In the genomic region with DNA sequence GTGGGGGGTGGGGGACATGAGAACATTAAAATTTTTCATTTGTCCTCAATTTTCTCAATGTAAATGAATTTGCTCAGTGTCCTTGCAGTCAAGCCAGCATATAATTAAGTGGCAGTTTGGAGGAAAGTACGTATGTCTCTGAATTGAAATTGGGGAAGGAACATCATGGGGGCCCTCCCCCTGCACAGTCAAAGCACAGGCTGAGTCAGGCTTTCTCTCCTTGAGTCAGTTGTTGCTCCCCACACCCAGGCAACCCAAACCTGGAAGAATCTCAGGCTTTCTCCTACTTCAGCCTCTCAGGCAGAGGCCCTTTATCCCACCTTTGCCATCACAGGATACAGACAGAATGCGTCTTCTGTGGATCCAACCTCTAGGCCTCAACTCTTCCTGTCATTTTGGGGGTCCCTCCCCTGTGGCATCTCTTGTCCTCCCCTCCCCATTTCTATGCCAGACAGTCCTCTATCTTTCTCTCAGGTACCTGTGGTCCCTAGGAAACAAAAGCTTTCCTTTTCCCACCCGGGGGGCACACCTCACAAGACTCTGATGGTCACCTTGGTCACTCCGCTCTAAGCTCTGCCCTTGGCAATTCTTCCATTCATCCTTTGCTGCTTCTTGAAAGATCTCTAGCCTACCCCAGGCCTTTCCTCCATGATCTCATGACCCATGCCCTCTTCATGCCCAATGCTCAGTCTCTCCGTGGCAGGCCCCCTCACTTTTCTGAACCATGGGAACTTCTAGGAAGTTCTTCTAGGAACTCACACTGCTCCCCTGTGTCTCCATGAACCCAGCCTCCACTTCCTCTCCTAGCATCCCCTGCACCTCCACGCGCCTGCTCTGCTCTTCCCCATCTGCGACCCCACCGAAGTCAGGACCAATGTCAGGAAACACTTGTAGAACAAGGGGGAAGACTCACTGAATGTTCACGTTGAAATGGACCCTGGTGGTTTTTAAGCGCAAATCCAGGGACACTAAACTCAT, we compare ENCODE assay signal across 9 cellular contexts. TPM values are rescaled to one million over a fixed set of nuclear protein-coding genes. Genes with fewer than 3 reads are reported as not detected.
DNase-seq lines count a peak whose midpoint lies in the region; ATAC-seq and TF ChIP-seq lines count a peak whose summit lies in the region.
"Had no signal": no experiment of that assay in that cellular context is flagged by ENCODE, and none has a peak within 500 bp of the region (broad histone marks: within the 10 kb centered on the region; RNA-seq: fewer than 3 reads in every experiment).

No MANE protein-coding gene starts in this region.

- no peaks in the 10 kb centered on the region for H3K27me3 ChIP-seq in CD4-positive, CD25-positive, alpha-beta regulatory T cell (ENCODE audit: control insufficient read depth, insufficient read depth, low read length)
- no peaks in the 10 kb centered on the region for H3K27me3 ChIP-seq in H7 (ENCODE audit: control insufficient read depth, insufficient read depth, low read length)
- no peaks in the 10 kb centered on the region for H3K27me3 ChIP-seq in colonic mucosa

- no peak for TF ChIP-seq CTCF in colonic mucosa (IDR thresholded peaks at IDR 0.05)

- no peak overlapping the region for H3K4me3 Mint-ChIP-seq in CD4-positive, CD25-positive, alpha-beta regulatory T cell
- H3K4me3 Mint-ChIP-seq: T-helper 1 cell treated with Interleukin-12 subunit alpha and Interleukin-12 subunit beta and Interleukin-4 antibody, amounts not matched to agents 30 μg/mL and 1 μg/mL, for 36 hours had no signal

- H3K9me3 Mint-ChIP-seq in CD4-positive, CD25-positive, alpha-beta regulatory T cell = no peaks in the 10 kb centered on the region
- H3K9me3 Mint-ChIP-seq: T-helper 1 cell treated with Interleukin-12 subunit alpha and Interleukin-12 subunit beta and Interleukin-4 antibody, amounts not matched to agents 30 μg/mL and 1 μg/mL, for 36 hours had no signal

- no peak for ATAC-seq in CD4-positive, CD25-positive, alpha-beta regulatory T cell (ENCODE audit: low read depth in 2 of 2)
- ATAC-seq in GM19455 (IDR thresholded peaks at IDR 0.05; ENCODE audit: unreplicated experiment) (peak; percentile 61), HG03565 (IDR thresholded peaks at IDR 0.05; ENCODE audit: unreplicated experiment) (peak; percentile 77), esophagus mucosa (peak; percentile 53)

- H3K36me3 ChIP-seq in CD4-positive, CD25-positive, alpha-beta regulatory T cell (ENCODE audit: control insufficient read depth, insufficient read depth, low read length) = peaks cover 2% of the 10 kb centered on the region
- H3K36me3 ChIP-seq in H7 (replicated peaks; ENCODE audit: control insufficient read depth, insufficient read depth, low read length) = no peaks in the 10 kb centered on the region; the same call in 1 of the 2 replicates
- no peaks in the 10 kb centered on the region for H3K36me3 ChIP-seq in colonic mucosa

- H3K36me3 Mint-ChIP-seq in CD4-positive, CD25-positive, alpha-beta regulatory T cell = peaks cover 22% of the 10 kb centered on the region

- H3K4me1 ChIP-seq in CD4-positive, CD25-positive, alpha-beta regulatory T cell (ENCODE audit: control insufficient read depth, insufficient read depth, low read length, poor library complexity, severe bottlenecking) = no peaks in the 10 kb centered on the region
- no peaks in the 10 kb centered on the region for H3K4me1 ChIP-seq in colonic mucosa

- no peak overlapping the region for H3K9ac ChIP-seq in colonic mucosa (ENCODE audit: low read depth in 2 of 2, low read length in 2 of 2)

- DNase-seq in CD4-positive, CD25-positive, alpha-beta regulatory T cell = no peak
- no peak for DNase-seq in H7
- DNase-seq in activated CD8-positive, alpha-beta memory T cell treated with anti-CD3 and anti-CD28 coated beads for 24 hours = no peak
- no peak for DNase-seq in colonic mucosa
- no peak for DNase-seq in effector CD4-positive, alpha-beta T cell

- peaks cover 7 to 26% (median 15%) of the 10 kb centered on the region in 4 donors for H3K4me1 Mint-ChIP-seq in CD4-positive, CD25-positive, alpha-beta regulatory T cell

- H3K4me3 ChIP-seq in CD4-positive, CD25-positive, alpha-beta regulatory T cell (ENCODE audit: low read depth, low read length) = no peak overlapping the region
- H3K4me3 ChIP-seq in H7 (ENCODE audit: insufficient read depth, low read depth, low read length) (no peak overlapping the region), colonic mucosa (no peak overlapping the region)

- no peaks in the 10 kb centered on the region for H3K27me3 Mint-ChIP-seq in CD4-positive, CD25-positive, alpha-beta regulatory T cell

- H3K27ac Mint-ChIP-seq in CD4-positive, CD25-positive, alpha-beta regulatory T cell = peak overlapping the region; percentile 37 to 59 (median 39)
- H3K27ac Mint-ChIP-seq: T-helper 1 cell treated with Interleukin-12 subunit alpha and Interleukin-12 subunit beta and Interleukin-4 antibody, amounts not matched to agents 30 μg/mL and 1 μg/mL, for 36 hours had no signal

- H3K9me3 ChIP-seq in CD4-positive, CD25-positive, alpha-beta regulatory T cell (ENCODE audit: control insufficient read depth in 2 of 2, low read length in 2 of 2) = no peaks in the 10 kb centered on the region
- H3K9me3 ChIP-seq in colonic mucosa = no peaks in the 10 kb centered on the region

- intact Hi-C loops in colonic mucosa (cut with DNase I) = no loop called here

- H3K27ac ChIP-seq in CD4-positive, CD25-positive, alpha-beta regulatory T cell (ENCODE audit: insufficient read depth, low read length, poor library complexity, severe bottlenecking) = no peak overlapping the region
- no peak overlapping the region for H3K27ac ChIP-seq in colonic mucosa

RNA-seq across cellular contexts. Expression of a gene that starts 40.4 kb away (rescaled TPM):
- 27.3 TPM for total RNA-seq in CD4-positive, CD25-positive, alpha-beta regulatory T cell
- 10 to 100 TPM; 12.0 to 16.0 (median 14.5) TPM for polyA plus RNA-seq in CD4-positive, CD25-positive, alpha-beta regulatory T cell
- 28.3 TPM for total RNA-seq in esophagus mucosa
- total RNA-seq in H7 (2014; rRNA removed; shearing (Covaris generic)) = 11.4 and 13.0 TPM in 2 replicates
- 10 to 100 TPM; 45.8 to 46.0 TPM for total RNA-seq in colonic mucosa

Comparison
In these comparisons a context has a peak if more than half of its experiments do, and no peak if none do; other contexts are left out.
1. ATAC-seq: peak in GM19455 (single experiment), HG03565 (single experiment) and esophagus mucosa (single experiment); none in CD4-positive, CD25-positive, alpha-beta regulatory T cell (0 of 2).